In genomic region chr1:231315887-231316286, GRCh38 we compare ENCODE assay signal across 8 cellular contexts. TPM values are rescaled to one million over a fixed set of nuclear protein-coding genes. Genes with fewer than 3 reads are reported as not detected.
DNase-seq lines count a peak whose midpoint lies in the region; ATAC-seq and TF ChIP-seq lines count a peak whose summit lies in the region.

No MANE protein-coding gene starts in this region.

- TF ChIP-seq CTCF in GM13976 (IDR thresholded peaks at IDR 0.05; ENCODE audit: borderline replicate concordance, control extremely low read depth, extremely low read depth, insufficient read depth, missing control alignments) (peak; percentile 78), astrocyte of the spinal cord (IDR thresholded peaks at IDR 0.05; ENCODE audit: low read depth, low read length) (peak; percentile 57), lower lobe of right lung (IDR thresholded peaks at IDR 0.05) (peak; percentile 53)

- H3K9me3 ChIP-seq in SJSA1 (replicated peaks) (no peaks in the 10 kb centered on the region; the same call in 1 of the 2 replicates), lower lobe of right lung (no peaks in the 10 kb centered on the region)

- intact Hi-C loops in lower lobe of right lung (cut with DNase I): no loop called here

- H3K27me3 ChIP-seq in SJSA1 (replicated peaks) (no peaks in the 10 kb centered on the region), lower lobe of right lung (ENCODE audit: low read depth) (no peaks in the 10 kb centered on the region)

- H3K4me3 ChIP-seq in SJSA1 (no peak overlapping the region), astrocyte of the spinal cord (ENCODE audit: low read depth, low read length) (no peak overlapping the region), lower lobe of right lung (no peak overlapping the region)

- peak; percentile 62 for DNase-seq in ACHN
- DNase-seq in GM13976 (ENCODE audit: low spot score): peak; percentile 67
- DNase-seq in SJSA1 (ENCODE audit: low read depth in 1 of 2, low spot score in 2 of 2): peak; percentile 38 to 56
- peak; percentile 11 for DNase-seq in astrocyte of the spinal cord (ENCODE audit: low read depth, low spot score)
- peak; percentile 56 for DNase-seq in lower lobe of right lung
- DNase-seq in NCI-H1417 treated with DMSO at 0.1 percent for 48 hours (lab: John Stamatoyannopoulos, UW): no peak
- no peak for DNase-seq in NCI-H187 (lab: John Stamatoyannopoulos, UW)

- in situ Hi-C loops in ACHN (cut with HindIII; ENCODE audit: low pct_ligation_motif_present, low pct_unique_long_range_greater_than_20kb, low sequenced_read_pairs) (no loop called here), GM13976 (cut with MboI; ENCODE audit: low sequenced_read_pairs, unreplicated experiment) (no loop called here), astrocyte of the spinal cord (cut with HindIII; ENCODE audit: low sequenced_read_pairs) (no loop called here)

- no peaks in the 10 kb centered on the region for H3K4me1 ChIP-seq in SJSA1 (replicated peaks)
- no peaks in the 10 kb centered on the region for H3K4me1 ChIP-seq in lower lobe of right lung

- no peak overlapping the region for H3K27ac ChIP-seq in SJSA1
- H3K27ac ChIP-seq in lower lobe of right lung: no peak overlapping the region

- H3K36me3 ChIP-seq in SJSA1 (no peaks in the 10 kb centered on the region), lower lobe of right lung (no peaks in the 10 kb centered on the region)

- ATAC-seq in HG03103 (IDR thresholded peaks at IDR 0.05; ENCODE audit: low read depth, unreplicated experiment): peak; percentile 94
- peak; percentile 56 to 77 for ATAC-seq in lower lobe of right lung

RNA-seq across cellular contexts. Expression of gene EXOC8, which starts 21.8 kb away (rescaled TPM):
- total RNA-seq in SJSA1 (2014; rRNA removed; shearing (Covaris generic)): 16.0 and 16.9 TPM in 2 replicates
- total RNA-seq in lower lobe of right lung: 20.6 TPM

RNA-seq across cellular contexts. Expression of gene SPRTN, which starts 22.2 kb away (rescaled TPM):
- 27.4 and 30.4 TPM in 2 replicates for total RNA-seq in SJSA1 (2014; rRNA removed; shearing (Covaris generic))
- total RNA-seq in lower lobe of right lung: 8.9 TPM

Comparison
In these comparisons a context has a peak if more than half of its experiments do, and no peak if none do; other contexts are left out.
1. DNase-seq: peak in ACHN (single experiment), GM13976 (single experiment), SJSA1 (2 of 2), astrocyte of the spinal cord (single experiment) and lower lobe of right lung (single experiment); none in NCI-H1417 treated with DMSO at 0.1 percent for 48 hours (single experiment) and NCI-H187 (0 of 2).
2. Peak in every context shown above with its lines, with median percentiles within 50 percentile points of each other: CTCF ChIP-seq.